Comparison of ENCODE assay signal across 8 cellular contexts in genomic region chr14:20624495-20625070, GRCh38. TPM values are rescaled to one million over a fixed set of nuclear protein-coding genes. Genes with fewer than 3 reads are reported as not detected.
DNase-seq lines count a peak whose midpoint lies in the region; ATAC-seq and TF ChIP-seq lines count a peak whose summit lies in the region.

No MANE protein-coding gene starts in this region.

- CTCF ChIA-PET in CD8-positive, alpha-beta T cell (lab: Charles Lee), result no interaction called here

- TF ChIP-seq CTCF in CD8-positive, alpha-beta T cell (IDR thresholded peaks at IDR 0.05), result no peak
- TF ChIP-seq CTCF in HFF-Myc (IDR thresholded peaks at IDR 0.05; ENCODE audit: low read depth, low read length, missing control alignments) (no peak), brain (conservative IDR thresholded peaks at IDR 0.05) (no peak), smooth muscle cell (IDR thresholded peaks at IDR 0.05; ENCODE audit: borderline replicate concordance, insufficient read depth, poor library complexity, severe bottlenecking) (no peak)

- H2AFZ ChIP-seq in smooth muscle cell (ENCODE audit: low read depth), result peak overlapping the region; percentile 92

- no peak overlapping the region for H3K9ac ChIP-seq in smooth muscle cell (ENCODE audit: low read depth)

- H3K4me3 Mint-ChIP-seq in CD8-positive, alpha-beta T cell, result peak overlapping the region; percentile 85
- H3K4me3 Mint-ChIP-seq in brain, result peak overlapping the region; percentile 80 to 89 (median 85)

- intact Hi-C loops in CD8-positive, alpha-beta T cell (cut with DNase I, micrococcal nuclease), result loop anchor here (1.0 kb wide), 3 partner anchors 9 to 14 kb away; no protein-coding TSS in a partner anchor

- H4K20me1 ChIP-seq in smooth muscle cell (ENCODE audit: low read depth), result no peaks in the 10 kb centered on the region

- no peaks in the 10 kb centered on the region for H3K79me2 ChIP-seq in smooth muscle cell (ENCODE audit: low read depth)

- no peak overlapping the region for H3K27ac ChIP-seq in CD8-positive, alpha-beta T cell (ENCODE audit: low read depth, low read length)
- H3K27ac ChIP-seq in SJSA1 (no peak overlapping the region), smooth muscle cell (ENCODE audit: low read depth) (no peak overlapping the region)

- H3K27me3 ChIP-seq in CD8-positive, alpha-beta T cell (ENCODE audit: insufficient read depth, low read length), result no peaks in the 10 kb centered on the region
- H3K27me3 ChIP-seq in SJSA1 (replicated peaks) (peaks cover 10% of the 10 kb centered on the region), smooth muscle cell (ENCODE audit: low read depth) (peaks cover 15% of the 10 kb centered on the region)

- H3K9me3 Mint-ChIP-seq in CD8-positive, alpha-beta T cell, result no peaks in the 10 kb centered on the region
- H3K9me3 Mint-ChIP-seq in brain, result peaks cover 4 to 19% (median 14%) of the 10 kb centered on the region in 5 experiments

- H3K4me1 Mint-ChIP-seq in CD8-positive, alpha-beta T cell (ENCODE audit: low read depth), result peaks cover 61% of the 10 kb centered on the region
- peaks cover 53% of the 10 kb centered on the region for H3K4me1 Mint-ChIP-seq in brain

- DNase-seq in CD8-positive, alpha-beta T cell, result peak in 4 of 7 experiments; percentile 39 to 63 (median 52)
- DNase-seq in HFF-Myc (ENCODE audit: extremely low read depth, low read depth), result no peak
- DNase-seq in SJSA1 (ENCODE audit: low read depth in 1 of 2, low spot score in 2 of 2), result no peak
- DNase-seq in iPS-NIHi11 (ENCODE audit: low spot score), result peak; percentile 58
- no peak for DNase-seq in smooth muscle cell (lab: John Stamatoyannopoulos, UW; ENCODE audit: unreplicated experiment)
- no peak for DNase-seq in KBM-7
- DNase-seq in Kasumi-1 (lab: John Stamatoyannopoulos, UW), result no peak

- H3K36me3 ChIP-seq in CD8-positive, alpha-beta T cell (ENCODE audit: insufficient read depth, low read length), result no peaks in the 10 kb centered on the region
- H3K36me3 ChIP-seq in SJSA1 (no peaks in the 10 kb centered on the region), smooth muscle cell (ENCODE audit: low read depth) (no peaks in the 10 kb centered on the region)

- H3F3A ChIP-seq in smooth muscle cell (ENCODE audit: low read depth), result peaks cover 5% of the 10 kb centered on the region

- peak overlapping the region; percentile 47 for H3K27ac Mint-ChIP-seq in CD8-positive, alpha-beta T cell
- peak overlapping the region in 2 of 5 experiments; percentile 4 to 74 for H3K27ac Mint-ChIP-seq in brain

- H3K9me3 ChIP-seq in CD8-positive, alpha-beta T cell (ENCODE audit: low read length), result no peaks in the 10 kb centered on the region
- H3K9me3 ChIP-seq in SJSA1 (replicated peaks) (no peaks in the 10 kb centered on the region), smooth muscle cell (replicated peaks; ENCODE audit: low read depth) (no peaks in the 10 kb centered on the region)

- WGBS in smooth muscle cell (ENCODE audit: low lambda C conversion rate), result 3% methylated on average over 19 of the region's 22 CpGs

- peak; percentile 54 for ATAC-seq in CD8-positive, alpha-beta T cell

- POLR2A ChIA-PET in CD8-positive, alpha-beta T cell (lab: Charles Lee), result interaction anchor here (1.5 to 1.9 kb wide), 2 partner anchors 11 to 59 kb away, joined by 4 to 9 read pairs; partner anchors contain the start of gene RNASE4

- H3K4me1 ChIP-seq in CD8-positive, alpha-beta T cell (ENCODE audit: insufficient read depth, low read length), result peaks cover 39% of the 10 kb centered on the region
- H3K4me1 ChIP-seq in SJSA1 (replicated peaks) (0 out of 2 replicates have a peak, but pooled peaks cover 3% of the 10 kb centered on the region), smooth muscle cell (ENCODE audit: low read depth) (peaks cover 13% of the 10 kb centered on the region)

- H3K36me3 Mint-ChIP-seq in CD8-positive, alpha-beta T cell, result no peaks in the 10 kb centered on the region
- H3K36me3 Mint-ChIP-seq in brain, result no peaks in the 10 kb centered on the region

- in situ Hi-C loops in KBM-7 (cut with MboI; ENCODE audit: low pct_unique_long_range_greater_than_20kb, low sequenced_read_pairs), result loop anchor here (25.0 kb wide), 1 partner anchor 287 kb away; the partner anchor contains the start of genes CCNB1IP1 and PARP2

- peak overlapping the region; percentile 45 for H3K4me3 ChIP-seq in CD8-positive, alpha-beta T cell (ENCODE audit: low read depth, low read length)
- H3K4me3 ChIP-seq in HFF-Myc (replicated peaks; ENCODE audit: low read depth, low read length) (peak overlapping the region; percentile 44), SJSA1 (0 out of 2 replicates have a peak overlapping the region, but pooled peaks have one; percentile 1), smooth muscle cell (peak overlapping the region; percentile 68)

- peaks cover 18% of the 10 kb centered on the region for H3K27me3 Mint-ChIP-seq in CD8-positive, alpha-beta T cell (ENCODE audit: low read depth)
- H3K27me3 Mint-ChIP-seq in brain, result peaks cover 73% of the 10 kb centered on the region

- H3K4me2 ChIP-seq in smooth muscle cell, result peak overlapping the region; percentile 85

RNA-seq across cellular contexts. Expression of gene OR6S1, which starts 16.9 kb away (rescaled TPM):
- not detected for total RNA-seq in CD8-positive, alpha-beta T cell
- not detected in 2 replicates for total RNA-seq in SJSA1 (2014; rRNA removed; shearing (Covaris generic))
- polyA plus RNA-seq in brain (ENCODE audit: insufficient read depth, low read depth, low replicate concordance), result not detected
- total RNA-seq in smooth muscle cell, result not detected in 2 replicates
- polyA plus RNA-seq in smooth muscle cell, result not detected in 2 replicates

RNA-seq across cellular contexts. Expression of gene RNASE12, which starts 33.4 kb away (rescaled TPM):
- not detected for total RNA-seq in CD8-positive, alpha-beta T cell
- not detected in 2 replicates for total RNA-seq in SJSA1 (2014; rRNA removed; shearing (Covaris generic))
- polyA plus RNA-seq in brain (ENCODE audit: insufficient read depth, low read depth, low replicate concordance) (not detected), smooth muscle cell (not detected in 2 replicates)
- not detected in 2 replicates for total RNA-seq in smooth muscle cell

RNA-seq across cellular contexts. Expression of gene RNASE11, which starts 36.8 kb away (rescaled TPM):
- not detected for total RNA-seq in CD8-positive, alpha-beta T cell
- total RNA-seq in SJSA1 (2014; rRNA removed; shearing (Covaris generic)), result not detected in 2 replicates
- not detected for polyA plus RNA-seq in brain (ENCODE audit: insufficient read depth, low read depth, low replicate concordance)
- total RNA-seq in smooth muscle cell, result not detected in 2 replicates
- polyA plus RNA-seq in smooth muscle cell, result not detected in 2 replicates

RNA-seq across cellular contexts. Expression of gene RNASE4, which starts 59.8 kb away (rescaled TPM):
- under 1 TPM; 0.19 to 0.27 TPM for total RNA-seq in CD8-positive, alpha-beta T cell
- total RNA-seq in SJSA1 (2014; rRNA removed; shearing (Covaris generic)), result 0.63 and 4.6 TPM in 2 replicates
- polyA plus RNA-seq in brain (ENCODE audit: insufficient read depth, low read depth, low replicate concordance) (1.2 TPM), smooth muscle cell (20.1 and 28.6 TPM in 2 replicates)
- 34.8 and 41.8 TPM in 2 replicates for total RNA-seq in smooth muscle cell

Comparison
In these comparisons a context has a peak if more than half of its experiments do, and no peak if none do; other contexts are left out.
1. DNase-seq: peak in CD8-positive, alpha-beta T cell (4 of 7) and iPS-NIHi11 (single experiment); none in HFF-Myc (single experiment), SJSA1 (0 of 2), smooth muscle cell (single experiment), KBM-7 (single experiment) and Kasumi-1 (0 of 2).
2. H3K4me3 ChIP-seq: peak in every context shown above with its lines; median percentile 68 in smooth muscle cell; 45 in CD8-positive, alpha-beta T cell; 44 in HFF-Myc; 1 in SJSA1.